ENCODE assay signal across 11 cellular contexts in genomic region chr7:23811540-23811939, GRCh38.
A peak's percentile ranks its signal among the peaks of the same experiment; 100 is the strongest.
DNase-seq lines count a peak whose midpoint lies in the region; ATAC-seq and TF ChIP-seq lines count a peak whose summit lies in the region.
"Had no signal": no experiment of that assay in that cellular context is flagged by ENCODE, and none has a peak within 500 bp of the region (broad histone marks: within the 10 kb centered on the region; RNA-seq: fewer than 3 reads in every experiment).

No MANE protein-coding gene starts in this region.

- no peak overlapping the region for H3K4me3 Mint-ChIP-seq in endodermal cell
- H3K4me3 Mint-ChIP-seq: naive thymus-derived CD4-positive, alpha-beta T cell; T-helper 1 cell treated with Interleukin-12 subunit alpha and Interleukin-12 subunit beta and Interleukin-4 antibody, amounts not matched to agents 30 μg/mL and 1 μg/mL, for 36 hours had no signal

- peaks cover 9% of the 10 kb centered on the region for H3K4me1 Mint-ChIP-seq in endodermal cell

- H3K9me3 Mint-ChIP-seq in endodermal cell = peaks cover 25% of the 10 kb centered on the region
- H3K9me3 Mint-ChIP-seq: T-helper 1 cell treated with Interleukin-12 subunit alpha and Interleukin-12 subunit beta and Interleukin-4 antibody, amounts not matched to agents 30 μg/mL and 1 μg/mL, for 36 hours had no signal

- H3K9me3 ChIP-seq in endodermal cell (ENCODE audit: control insufficient read depth, low read length) (peaks cover 25% of the 10 kb centered on the region), transverse colon (peaks cover 0 to 3% of the 10 kb centered on the region in 2 donors)

- H3K36me3 Mint-ChIP-seq in endodermal cell (ENCODE audit: low read depth) = no peaks in the 10 kb centered on the region
- H3K36me3 Mint-ChIP-seq: naive thymus-derived CD4-positive, alpha-beta T cell had no signal

- no peak overlapping the region for H3K27ac Mint-ChIP-seq in endodermal cell
- H3K27ac Mint-ChIP-seq: naive thymus-derived CD4-positive, alpha-beta T cell; T-helper 1 cell treated with Interleukin-12 subunit alpha and Interleukin-12 subunit beta and Interleukin-4 antibody, amounts not matched to agents 30 μg/mL and 1 μg/mL, for 36 hours had no signal

- intact Hi-C loops in transverse colon (cut with DNase I; ENCODE audit: low total_unique reads) = no loop called here

- H3K27me3 ChIP-seq in endodermal cell (ENCODE audit: control insufficient read depth, insufficient read depth, low read length, poor library complexity, severe bottlenecking) (no peaks in the 10 kb centered on the region), transverse colon (no peaks in the 10 kb centered on the region)

- H3K9ac ChIP-seq in endodermal cell (ENCODE audit: extremely low read depth, low read length, poor library complexity, severe bottlenecking) = no peak overlapping the region

- TF ChIP-seq CTCF in endodermal cell (conservative IDR thresholded peaks at IDR 0.05) (peak; percentile 75), transverse colon (IDR thresholded peaks at IDR 0.05) (peak in 4 of 5 experiments; percentile 12 to 36 (median 26))

- peak; percentile 39 for DNase-seq in NCI-H82 (lab: John Stamatoyannopoulos, UW)
- DNase-seq in NCI-H82 treated with DMSO at 0.1 percent for 48 hours (lab: John Stamatoyannopoulos, UW; ENCODE audit: unreplicated experiment) = no peak
- peak; percentile 62 for DNase-seq in NAMALWA (ENCODE audit: low spot score)
- no peak for DNase-seq in endodermal cell
- DNase-seq in transverse colon = no peak
- DNase-seq in NCI-H2029 treated with DMSO at 0.1 percent for 48 hours (lab: John Stamatoyannopoulos, UW) = no peak
- DNase-seq: NCI-H2029 had no signal

- H3K36me3 ChIP-seq in endodermal cell (ENCODE audit: control insufficient read depth, insufficient read depth, low read length) (no peaks in the 10 kb centered on the region), transverse colon (no peaks in the 10 kb centered on the region)

- H3K27me3 Mint-ChIP-seq in endodermal cell (ENCODE audit: insufficient read depth) = no peaks in the 10 kb centered on the region

- no peaks in the 10 kb centered on the region for H3K4me1 ChIP-seq in endodermal cell (ENCODE audit: control insufficient read depth, insufficient read depth, low read length)
- no peaks in the 10 kb centered on the region for H3K4me1 ChIP-seq in transverse colon

- H3K4me3 ChIP-seq in endodermal cell (ENCODE audit: low read length) (peak overlapping the region; percentile 30), transverse colon (no peak overlapping the region)

- no peak overlapping the region for H3K27ac ChIP-seq in endodermal cell (ENCODE audit: low read depth, low read length)
- H3K27ac ChIP-seq in transverse colon = no peak overlapping the region

- no peak for TF ChIP-seq POLR2A in transverse colon (IDR thresholded peaks at IDR 0.05)

- no peak for TF ChIP-seq EP300 in transverse colon (IDR thresholded peaks at IDR 0.05; ENCODE audit: low read depth)

- 80 to 96% methylated on average over 1 of the region's 1 CpG for WGBS in endodermal cell (ENCODE audit: insufficient coverage in 1 of 2, insufficient read length in 1 of 2), 2 experiments
- WGBS in transverse colon (ENCODE audit: low coverage in 1 of 2), 2 donors = 95 to 100% methylated on average over 1 of the region's 1 CpG

- ATAC-seq in HG02885 (IDR thresholded peaks at IDR 0.05; ENCODE audit: poor library complexity, unreplicated experiment) = no peak
- ATAC-seq in GM19328 (IDR thresholded peaks at IDR 0.05; ENCODE audit: unreplicated experiment) = no peak
- ATAC-seq: naive thymus-derived CD4-positive, alpha-beta T cell had no signal

- in situ Hi-C loops in transverse colon (cut with MboI; ENCODE audit: low pct_ligation_motif_present in 1 of 4, low pct_unique_long_range_greater_than_20kb in 1 of 4, low sequenced_read_pairs in 3 of 4) = no loop called here

Comparison
In these comparisons a context has a peak if more than half of its experiments do, and no peak if none do; other contexts are left out.
1. DNase-seq: peak in NCI-H82 (single experiment) and NAMALWA (single experiment); none in NCI-H82 treated with DMSO at 0.1 percent for 48 hours (single experiment), endodermal cell (single experiment), transverse colon (single experiment) and NCI-H2029 treated with DMSO at 0.1 percent for 48 hours (single experiment).